11 cellular contexts compared by ENCODE assay signal in the genomic region with DNA sequence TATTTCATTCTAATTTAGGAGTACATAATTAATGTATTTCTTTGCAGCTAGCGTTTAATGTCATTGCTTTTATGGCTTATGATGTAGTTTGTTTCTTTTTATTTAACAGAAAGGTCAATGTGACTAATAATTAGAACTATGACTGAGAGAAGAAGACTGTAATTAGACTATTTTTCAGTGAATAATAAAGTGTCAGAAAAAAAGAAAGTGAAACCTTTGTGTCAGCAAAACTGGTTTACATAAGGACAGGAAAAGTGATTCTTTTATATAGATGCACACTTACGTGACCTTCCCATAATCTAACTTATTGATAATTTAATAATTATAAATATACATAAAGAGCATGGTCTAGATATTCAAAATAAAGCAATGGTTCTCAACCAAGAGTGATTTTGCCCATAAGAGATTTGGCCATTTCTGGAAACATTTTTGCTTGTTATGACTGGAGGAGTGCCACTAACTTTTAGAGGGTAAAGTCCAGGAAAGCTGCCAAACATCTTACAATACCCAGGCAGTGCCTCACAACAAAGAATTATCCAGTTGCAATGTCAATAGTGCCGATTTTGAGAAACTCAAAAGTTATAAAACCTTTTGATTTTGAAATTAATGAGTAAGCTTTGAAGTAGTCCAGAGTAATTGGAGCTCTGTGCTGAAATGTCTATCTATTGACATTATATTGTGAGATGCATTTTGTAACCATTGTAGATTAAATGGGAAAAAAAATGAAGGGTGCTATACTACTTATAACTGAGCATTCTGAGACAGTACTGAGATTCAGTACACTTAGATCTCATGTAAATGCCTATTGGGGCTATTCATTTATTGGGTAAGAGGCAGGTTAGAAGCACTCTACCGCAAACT.
A peak's percentile ranks its signal among the peaks of the same experiment; 100 is the strongest.
DNase-seq lines count a peak whose midpoint lies in the region; ATAC-seq and TF ChIP-seq lines count a peak whose summit lies in the region.
"Had no signal": no experiment of that assay in that cellular context is flagged by ENCODE, and none has a peak within 500 bp of the region (broad histone marks: within the 10 kb centered on the region; RNA-seq: fewer than 3 reads in every experiment).

No MANE protein-coding gene starts in this region.

- no peaks in the 10 kb centered on the region for H3K9me3 ChIP-seq in skeletal muscle satellite cell (replicated peaks; ENCODE audit: low read length)
- no peaks in the 10 kb centered on the region for H3K9me3 ChIP-seq in CD4-positive, alpha-beta memory T cell (ENCODE audit: control insufficient read depth in 1 of 2, low read length in 2 of 2)

- CTCF ChIA-PET in CD4-positive, alpha-beta memory T cell (lab: Charles Lee; ENCODE audit: partially characterized antibody): no interaction called here

- H3K9me3 Mint-ChIP-seq in chondrocyte (ENCODE audit: low read depth): no peaks in the 10 kb centered on the region
- H3K9me3 Mint-ChIP-seq in CD4-positive, alpha-beta memory T cell: peaks cover 0 to 2% (median 0%) of the 10 kb centered on the region in 8 donors

- peak; percentile 37 for ATAC-seq in GM21529 (IDR thresholded peaks at IDR 0.05; ENCODE audit: unreplicated experiment)

- H3K4me2 ChIP-seq in skeletal muscle satellite cell (ENCODE audit: low read length): peak overlapping the region; percentile 62

- H3K4me1 ChIP-seq in skeletal muscle satellite cell (ENCODE audit: control insufficient read depth, insufficient read depth, low read length): peaks cover 53% of the 10 kb centered on the region
- H3K4me1 ChIP-seq in CD4-positive, alpha-beta memory T cell (ENCODE audit: insufficient read depth, low read length): no peaks in the 10 kb centered on the region

- intact Hi-C loops in CD4-positive, alpha-beta memory T cell (cut with micrococcal nuclease): no loop called here

- H3K9ac ChIP-seq in skeletal muscle satellite cell (ENCODE audit: low read depth, low read length): peak overlapping the region; percentile 16

- no peaks in the 10 kb centered on the region for H3K27me3 Mint-ChIP-seq in chondrocyte (ENCODE audit: low read depth)
- H3K27me3 Mint-ChIP-seq in CD4-positive, alpha-beta memory T cell: no peaks in the 10 kb centered on the region

- peak; percentile 75 for DNase-seq in NCI-H1105 (lab: John Stamatoyannopoulos, UW)
- DNase-seq in chondrocyte (ENCODE audit: low spot score): no peak
- DNase-seq in NK-92 treated with Interleukin-12 subunit alpha and Interleukin-12 subunit beta, amount 100 ng/mL, for 24 hours (lab: John Stamatoyannopoulos, UW): no peak
- no peak for DNase-seq in occipital lobe (lab: John Stamatoyannopoulos, UW)
- no peak for DNase-seq in CD4-positive, alpha-beta memory T cell
- DNase-seq: foreskin melanocyte; left cardiac atrium; stimulated activated CD4-positive, alpha-beta T cell treated with anti-CD3 and anti-CD28 coated beads, Interleukin-4, amount 100 ng/mL, for 4 hours; T1000 had no signal

- no peak overlapping the region for H3K4me3 Mint-ChIP-seq in chondrocyte (ENCODE audit: unreplicated experiment)
- peak overlapping the region in 1 of 8 donors; percentile 11 for H3K4me3 Mint-ChIP-seq in CD4-positive, alpha-beta memory T cell

- peak overlapping the region; percentile 63 for H3K27ac Mint-ChIP-seq in chondrocyte (ENCODE audit: unreplicated experiment)
- H3K27ac Mint-ChIP-seq in CD4-positive, alpha-beta memory T cell: no peak overlapping the region

- no peaks in the 10 kb centered on the region for H3K36me3 Mint-ChIP-seq in chondrocyte (ENCODE audit: low read depth)
- H3K36me3 Mint-ChIP-seq in CD4-positive, alpha-beta memory T cell: no peaks in the 10 kb centered on the region

- POLR2A ChIA-PET in CD4-positive, alpha-beta memory T cell (lab: Charles Lee; ENCODE audit: partially characterized antibody): no interaction called here

- peak overlapping the region; percentile 24 for H3K4me3 ChIP-seq in skeletal muscle satellite cell (ENCODE audit: low read length)
- no peak overlapping the region for H3K4me3 ChIP-seq in CD4-positive, alpha-beta memory T cell (ENCODE audit: low read length in 2 of 2)

- no peak overlapping the region for H3K27ac ChIP-seq in CD4-positive, alpha-beta memory T cell (ENCODE audit: low read depth, low read length)

- TF ChIP-seq CTCF in chondrocyte (IDR thresholded peaks at IDR 0.05): no peak

- H3K4me1 Mint-ChIP-seq in chondrocyte (ENCODE audit: low read depth): peaks cover 66% of the 10 kb centered on the region
- H3K4me1 Mint-ChIP-seq in CD4-positive, alpha-beta memory T cell: no peaks in the 10 kb centered on the region

- no peaks in the 10 kb centered on the region for H3K36me3 ChIP-seq in skeletal muscle satellite cell (ENCODE audit: insufficient read depth, low read length)
- no peaks in the 10 kb centered on the region for H3K36me3 ChIP-seq in CD4-positive, alpha-beta memory T cell (ENCODE audit: insufficient read depth, low read length)

- H3K27me3 ChIP-seq in skeletal muscle satellite cell (ENCODE audit: control insufficient read depth, insufficient read depth, low read length): no peaks in the 10 kb centered on the region
- H3K27me3 ChIP-seq in CD4-positive, alpha-beta memory T cell (ENCODE audit: insufficient read depth, low read length): no peaks in the 10 kb centered on the region
